8 cellular contexts compared by ENCODE assay signal in genomic region chr2:230942920-230943896, GRCh38. TPM values are rescaled to one million over a fixed set of nuclear protein-coding genes. Genes with fewer than 3 reads are reported as not detected.
DNase-seq lines count a peak whose midpoint lies in the region; ATAC-seq and TF ChIP-seq lines count a peak whose summit lies in the region.

No MANE protein-coding gene starts in this region.

- no peaks in the 10 kb centered on the region for H3K9me3 Mint-ChIP-seq in Caco-2 (ENCODE audit: unreplicated experiment)

- H3K9me3 ChIP-seq in Caco-2, result no peaks in the 10 kb centered on the region

- POLR2A ChIA-PET in Caco-2 (lab: Charles Lee), result no interaction called here

- CTCF ChIA-PET in Caco-2 (lab: Charles Lee), result no interaction called here

- no peaks in the 10 kb centered on the region for H3K27me3 ChIP-seq in Caco-2 (replicated peaks; ENCODE audit: control insufficient read depth, insufficient read depth, low read length)

- no TSS peak for BruUV-seq in Caco-2 (replicated peaks; lab: Mats Ljungman, UMichigan)

- no peak overlapping the region for H3K4me3 ChIP-seq in Caco-2 (ENCODE audit: low read depth, low read length)

- H3K36me3 Mint-ChIP-seq in Caco-2 (ENCODE audit: insufficient read depth, unreplicated experiment), result no peaks in the 10 kb centered on the region

- intact Hi-C loops in cardiac septum (cut with DNase I) (no loop called here), Caco-2 (cut with micrococcal nuclease; ENCODE audit: unreplicated experiment) (loop anchor here (5.0 kb wide), 1 partner anchor 44 kb away; no protein-coding TSS in a partner anchor)

- no peaks in the 10 kb centered on the region for H3K27me3 Mint-ChIP-seq in Caco-2 (ENCODE audit: insufficient read depth, unreplicated experiment)

- peak; percentile 33 for DNase-seq in OCI-M1 (lab: John Stamatoyannopoulos, UW)
- DNase-seq in cardiac septum (ENCODE audit: low spot score), result peak; percentile 76
- no peak for DNase-seq in Caco-2
- DNase-seq in NCI-H69 (lab: John Stamatoyannopoulos, UW), result no peak
- DNase-seq in NCI-H345 treated with DMSO at 0.1 percent for 48 hours (lab: John Stamatoyannopoulos, UW; ENCODE audit: unreplicated experiment), result no peak
- no peak for DNase-seq in NCI-H774 (lab: John Stamatoyannopoulos, UW)

- H3K4me1 ChIP-seq in Caco-2, result no peaks in the 10 kb centered on the region

- H3K4me1 Mint-ChIP-seq in Caco-2 (ENCODE audit: low read depth, unreplicated experiment), result no peaks in the 10 kb centered on the region

- H3K27ac Mint-ChIP-seq in Caco-2 (ENCODE audit: unreplicated experiment), result no peak overlapping the region

- ATAC-seq in GM18909 (IDR thresholded peaks at IDR 0.05; ENCODE audit: poor library complexity, unreplicated experiment) (peak; percentile 73), HG02642 (IDR thresholded peaks at IDR 0.05; ENCODE audit: poor library complexity, unreplicated experiment) (peak; percentile 65)

- H3K36me3 ChIP-seq in Caco-2 (ENCODE audit: control insufficient read depth, insufficient read depth, low read length), result no peaks in the 10 kb centered on the region

- TF ChIP-seq CTCF in Caco-2 (IDR thresholded peaks at IDR 0.05; ENCODE audit: insufficient read depth in 1 of 2, low read depth in 1 of 2, low read length in 1 of 2, severe bottlenecking in 1 of 2, unreplicated experiment in 1 of 2), result no peak

- no peak overlapping the region for H3K4me3 Mint-ChIP-seq in Caco-2 (ENCODE audit: unreplicated experiment)

RNA-seq across cellular contexts. Expression of gene GPR55, which starts 18.2 kb away (rescaled TPM):
- total RNA-seq in cardiac septum, result not detected
- total RNA-seq in Caco-2 (2022), result not detected in 2 replicates

RNA-seq across cellular contexts. Expression of gene SPATA3, which starts 52.7 kb away (rescaled TPM):
- total RNA-seq in cardiac septum, result not detected
- not detected in 2 replicates for total RNA-seq in Caco-2 (2022)

Comparison
In these comparisons a context has a peak if more than half of its experiments do, and no peak if none do; other contexts are left out.
1. DNase-seq: peak in OCI-M1 (single experiment) and cardiac septum (single experiment); none in Caco-2 (0 of 2), NCI-H69 (single experiment), NCI-H345 treated with DMSO at 0.1 percent for 48 hours (single experiment) and NCI-H774 (single experiment).